Comparison of ENCODE assay signal across 14 cellular contexts in the genomic region with DNA sequence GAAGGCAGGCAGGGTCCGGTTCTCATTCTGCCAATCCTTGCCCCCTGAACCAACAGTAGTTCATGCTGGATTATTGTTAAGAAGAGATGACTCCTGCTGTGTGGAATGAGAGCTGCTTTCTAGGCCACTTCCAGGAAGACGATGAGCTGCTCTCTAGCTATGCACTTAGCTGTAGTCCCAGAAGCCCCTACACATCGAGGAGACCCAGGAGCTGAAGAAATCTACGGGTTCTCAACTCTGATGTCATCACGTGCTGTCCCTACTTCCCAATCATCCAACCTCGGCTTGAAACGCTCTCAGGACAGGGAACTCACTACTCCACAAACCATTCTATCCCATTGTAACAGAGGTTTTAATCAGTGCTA. TPM values are rescaled to one million over a fixed set of nuclear protein-coding genes. Genes with fewer than 3 reads are reported as not detected.
A peak's percentile ranks its signal among the peaks of the same experiment; 100 is the strongest.
DNase-seq lines count a peak whose midpoint lies in the region; ATAC-seq and TF ChIP-seq lines count a peak whose summit lies in the region.
"Had no signal": no experiment of that assay in that cellular context is flagged by ENCODE, and none has a peak within 500 bp of the region (broad histone marks: within the 10 kb centered on the region; RNA-seq: fewer than 3 reads in every experiment).

No MANE protein-coding gene starts in this region.

- H3K4me1 ChIP-seq in fibroblast of lung (ENCODE audit: control insufficient read depth, extremely low read depth, insufficient read depth, low read length) (peaks cover 8% of the 10 kb centered on the region), muscle layer of colon (ENCODE audit: insufficient read depth, low read length) (peaks cover 8% of the 10 kb centered on the region), esophagus muscularis mucosa (peaks cover 0 to 11% (median 7%) of the 10 kb centered on the region in 4 donors)

- no peak overlapping the region for H3K9ac ChIP-seq in fibroblast of lung (ENCODE audit: insufficient read depth, low read length)
- no peak overlapping the region for H3K9ac ChIP-seq in muscle layer of colon (ENCODE audit: low read length)

- 0 out of 2 replicates have a peak, but pooled peaks have one; percentile 6 for TF ChIP-seq CTCF in AG04450 (IDR thresholded peaks at IDR 0.05; ENCODE audit: low read depth, low read length)
- TF ChIP-seq CTCF in fibroblast of lung (conservative IDR thresholded peaks at IDR 0.05 in 1 of 2, IDR thresholded peaks at IDR 0.05 in 1 of 2; ENCODE audit: low read depth in 1 of 2, low read length in 2 of 2), result peak in 1 of 2 donors; percentile 14
- TF ChIP-seq CTCF in esophagus muscularis mucosa (IDR thresholded peaks at IDR 0.05), result no peak

- H3K4me3 ChIP-seq in AG04450 (ENCODE audit: low read depth, low read length), result no peak overlapping the region
- no peak overlapping the region for H3K4me3 ChIP-seq in fibroblast of lung (replicated peaks in 1 of 4; ENCODE audit: control extremely low read depth in 1 of 4, insufficient read depth in 1 of 4, low read depth in 3 of 4, low read length in 4 of 4)
- no peak overlapping the region for H3K4me3 ChIP-seq in muscle layer of colon (ENCODE audit: low read depth in 1 of 2, low read length in 2 of 2)
- no peak overlapping the region for H3K4me3 ChIP-seq in esophagus muscularis mucosa
- H3K4me3 ChIP-seq: BLaER1 treated with 17β-estradiol and CSF1 and Interleukin-3, amounts not matched to agents 10 nM and 100 nM; esophagus squamous epithelium had no signal

- POLR2A ChIA-PET in AG04450 (lab: Yijun Ruan, JAX), result interaction anchor here (1.2 to 1.8 kb wide), 2 partner anchors 29 to 135 kb away, joined by 3 to 13 read pairs; partner anchors contain the start of gene EMP2

- intact Hi-C loops in esophagus muscularis mucosa (cut with DNase I), result no loop called here

- no peak for TF ChIP-seq EP300 in esophagus muscularis mucosa (IDR thresholded peaks at IDR 0.05)

- H3K9me3 ChIP-seq in AG04450 (ENCODE audit: control insufficient read depth, insufficient read depth, low read length), result no peaks in the 10 kb centered on the region
- no peaks in the 10 kb centered on the region for H3K9me3 ChIP-seq in fibroblast of lung (ENCODE audit: control insufficient read depth, insufficient read depth, low read depth, low read length)
- H3K9me3 ChIP-seq in muscle layer of colon (ENCODE audit: low read length), result no peaks in the 10 kb centered on the region
- H3K9me3 ChIP-seq in esophagus muscularis mucosa, result no peaks in the 10 kb centered on the region
- H3K9me3 ChIP-seq: BLaER1 treated with 17β-estradiol and CSF1 and Interleukin-3, amounts not matched to agents 10 nM and 100 nM; esophagus squamous epithelium had no signal

- no peaks in the 10 kb centered on the region for H3K79me2 ChIP-seq in fibroblast of lung (ENCODE audit: control insufficient read depth, insufficient read depth, low read length)

- TF ChIP-seq POLR2A in esophagus muscularis mucosa (IDR thresholded peaks at IDR 0.05; ENCODE audit: low read depth), result no peak

- DNase-seq in AG04450 (ENCODE audit: low read depth, low spot score), result peak; percentile 72
- DNase-seq in LHCN-M2 (ENCODE audit: low read depth), result peak; percentile 69
- DNase-seq in fibroblast of lung (ENCODE audit: low read depth in 2 of 2), result peak; percentile 65 to 94
- DNase-seq in NCI-H1092 treated with DMSO at 0.1 percent for 48 hours (lab: John Stamatoyannopoulos, UW), result no peak
- DNase-seq in NCI-H1417 (lab: John Stamatoyannopoulos, UW), result no peak
- no peak for DNase-seq in esophagus muscularis mucosa (ENCODE audit: extremely low spot score)
- DNase-seq: activated T-cell treated with anti-CD3 and anti-CD28 coated beads, Interleukin-2, amount 50 U/mL, for 4 hours; esophagus squamous epithelium; NCI-H526 had no signal

- ATAC-seq in GM21381 (IDR thresholded peaks at IDR 0.05; ENCODE audit: unreplicated experiment), result no peak
- ATAC-seq: activated T-cell treated with anti-CD3 and anti-CD28 coated beads, Interleukin-2, amount 50 U/mL, for 4 hours; left lobe of liver; WTC11 had no signal

- H3K36me3 ChIP-seq in fibroblast of lung (ENCODE audit: control insufficient read depth, insufficient read depth, low read length), result no peaks in the 10 kb centered on the region
- no peaks in the 10 kb centered on the region for H3K36me3 ChIP-seq in muscle layer of colon (ENCODE audit: insufficient read depth, low read length)
- no peaks in the 10 kb centered on the region for H3K36me3 ChIP-seq in esophagus muscularis mucosa
- H3K36me3 ChIP-seq: BLaER1 treated with 17β-estradiol and CSF1 and Interleukin-3, amounts not matched to agents 10 nM and 100 nM; esophagus squamous epithelium had no signal

- CTCF ChIA-PET in AG04450 (lab: Charles Lee), result interaction anchor here (0.6 to 3.9 kb wide), 8 partner anchors 26 to 219 kb away, joined by 3 to 22 read pairs (median 4); partner anchors contain the start of gene EMP2

- H2AFZ ChIP-seq in fibroblast of lung (ENCODE audit: low read length), result peak overlapping the region; percentile 82

- WGBS in esophagus muscularis mucosa, result 67% methylated on average over 7 of the region's 7 CpGs

- H4K20me1 ChIP-seq in fibroblast of lung (ENCODE audit: control insufficient read depth, extremely low read depth, insufficient read depth, low read length), result no peaks in the 10 kb centered on the region
- H4K20me1 ChIP-seq: BLaER1 treated with 17β-estradiol and CSF1 and Interleukin-3, amounts not matched to agents 10 nM and 100 nM had no signal

- H3K4me2 ChIP-seq in fibroblast of lung (ENCODE audit: extremely low read depth, insufficient read depth, low read length), result peak overlapping the region; percentile 68

- H3K27ac ChIP-seq in AG04450 (ENCODE audit: low read depth, low read length) (peak overlapping the region; percentile 47), fibroblast of lung (ENCODE audit: insufficient read depth, low read length) (peak overlapping the region; percentile 57), muscle layer of colon (ENCODE audit: low read depth, low read length) (peak overlapping the region; percentile 58), esophagus muscularis mucosa (replicated peaks in 1 of 4) (no peak overlapping the region)
- H3K27ac ChIP-seq: BLaER1 treated with 17β-estradiol and CSF1 and Interleukin-3, amounts not matched to agents 10 nM and 100 nM had no signal

- no peaks in the 10 kb centered on the region for H3K27me3 ChIP-seq in AG04450 (ENCODE audit: control insufficient read depth, insufficient read depth, low read length)
- no peaks in the 10 kb centered on the region for H3K27me3 ChIP-seq in fibroblast of lung (ENCODE audit: control insufficient read depth, insufficient read depth, low read length)
- no peaks in the 10 kb centered on the region for H3K27me3 ChIP-seq in muscle layer of colon (ENCODE audit: control insufficient read depth in 1 of 2, insufficient read depth in 2 of 2, low read length in 2 of 2)
- peaks cover 0 to 4% (median 0%) of the 10 kb centered on the region in 4 donors for H3K27me3 ChIP-seq in esophagus muscularis mucosa
- H3K27me3 ChIP-seq: BLaER1 treated with 17β-estradiol and CSF1 and Interleukin-3, amounts not matched to agents 10 nM and 100 nM; esophagus squamous epithelium had no signal

RNA-seq across cellular contexts. Expression of gene EMP2, which starts 29.0 kb away (rescaled TPM):
- 15.1 and 15.2 TPM in 2 replicates for polyA plus RNA-seq in AG04450 (2011; rRNA removed)
- polyA minus RNA-seq in AG04450 (2011; rRNA and poly(A)+ RNA removed), result 23.5 and 25.6 TPM in 2 replicates
- total RNA-seq in LHCN-M2 (2014; rRNA removed), result 56.7 and 61.8 TPM in 2 replicates
- 64.0 TPM for polyA plus RNA-seq in LHCN-M2 (2012)
- total RNA-seq in fibroblast of lung, result 17.2 and 22.5 TPM in 2 replicates
- 36.2 and 36.8 TPM in 2 replicates for polyA plus RNA-seq in fibroblast of lung
- 32.9 and 33.0 TPM in 2 replicates for polyA plus RNA-seq in fibroblast of lung (2012)
- 65.5 and 70.6 TPM in 2 replicates for polyA minus RNA-seq in fibroblast of lung (ENCODE audit: low replicate concordance)
- 10 to 100 TPM; 44.1 to 87.1 (median 57.3) TPM for total RNA-seq in esophagus muscularis mucosa

Comparison
In these comparisons a context has a peak if more than half of its experiments do, and no peak if none do; other contexts are left out.
1. DNase-seq: peak in AG04450 (single experiment), LHCN-M2 (single experiment) and fibroblast of lung (2 of 2); none in NCI-H1092 treated with DMSO at 0.1 percent for 48 hours (single experiment), NCI-H1417 (0 of 3) and esophagus muscularis mucosa (single experiment).
2. H3K27ac ChIP-seq: peak in AG04450 (single experiment), fibroblast of lung (single experiment) and muscle layer of colon (single experiment); none in esophagus muscularis mucosa (0 of 4).